ENCODE assay signal across 28 cellular contexts in genomic region chr12:5840900-5841299, GRCh38.
"Had no signal": no experiment of that assay in that cellular context is flagged by ENCODE, and none has a peak within 500 bp of the region (broad histone marks: within the 10 kb centered on the region; RNA-seq: fewer than 3 reads in every experiment).

No MANE protein-coding gene starts in this region.

- H3K36me3 Mint-ChIP-seq: activated naive CD8-positive, alpha-beta T cell treated with anti-CD3 and anti-CD28 coated beads, Interleukin-2, amount 10 ng/mL, durations not matched to agents 7 days and 5 days; natural killer cell treated with Interleukin-12 subunit alpha and Interleukin-12 subunit beta and Interleukin-15 and Interleukin-18, amount 100 ng/mL, for 72 hours had no signal

- H3K4me1 ChIP-seq: esophagus squamous epithelium, gastroesophageal sphincter, heart left ventricle, psoas muscle, right atrium auricular region, upper lobe of left lung had no signal

- H3K27ac Mint-ChIP-seq: activated B cell treated with CpG ODN at 0.5 μM for 24 hours; activated CD4-positive, alpha-beta T cell treated with anti-CD3 and anti-CD28 coated beads for 36 hours; activated naive CD4-positive, alpha-beta T cell treated with anti-CD3 and anti-CD28 coated beads for 36 hours; activated naive CD8-positive, alpha-beta T cell treated with anti-CD3 and anti-CD28 coated beads, Interleukin-2, amount 10 ng/mL, durations not matched to agents 7 days and 5 days; natural killer cell treated with Interleukin-12 subunit alpha and Interleukin-12 subunit beta and Interleukin-15 and Interleukin-18, amount 100 ng/mL, for 72 hours had no signal

- FAIRE-seq: bronchial epithelial cell, TTC549 had no signal

- H3K4me3 Mint-ChIP-seq: activated B cell treated with CpG ODN at 0.5 μM for 24 hours; activated CD4-positive, alpha-beta T cell treated with anti-CD3 and anti-CD28 coated beads for 36 hours; activated naive CD4-positive, alpha-beta T cell treated with anti-CD3 and anti-CD28 coated beads for 36 hours; activated naive CD8-positive, alpha-beta T cell treated with anti-CD3 and anti-CD28 coated beads, Interleukin-2, amount 10 ng/mL, durations not matched to agents 7 days and 5 days; natural killer cell treated with Interleukin-12 subunit alpha and Interleukin-12 subunit beta and Interleukin-15 and Interleukin-18, amount 100 ng/mL, for 72 hours had no signal

- H3K4me3 ChIP-seq: coronary artery, esophagus squamous epithelium, gastroesophageal sphincter, heart left ventricle, ovary, psoas muscle, right atrium auricular region, upper lobe of left lung had no signal

- H3K36me3 ChIP-seq: esophagus squamous epithelium, gastroesophageal sphincter, neutrophil, ovary, right atrium auricular region had no signal

- DNase-seq: activated B cell treated with CpG ODN at 0.5 μM for 24 hours; activated CD4-positive, alpha-beta T cell treated with anti-CD3 and anti-CD28 coated beads for 36 hours; activated CD4-positive, alpha-beta T cell treated with anti-CD3 and anti-CD28 coated beads, Interleukin-2, amount 50 U/mL, for 48 hours; activated effector memory CD4-positive, alpha-beta T cell treated with Interleukin-2 at 50 U/mL for 16 hours; activated naive CD4-positive, alpha-beta T cell treated with anti-CD3 and anti-CD28 coated beads for 36 hours; activated naive CD8-positive, alpha-beta T cell treated with anti-CD3 and anti-CD28 coated beads, Interleukin-2, amount 10 ng/mL, durations not matched to agents 7 days and 5 days; activated T-cell treated with anti-CD3 and anti-CD28 coated beads, Interleukin-2, amount 50 U/mL, for 48 hours; amniotic stem cell; cerebellar nuclear complex; esophagus squamous epithelium; heart left ventricle; kidney glomerular epithelial cell; left ventricle myocardium superior; mammary epithelial cell; midbrain; ovary; psoas muscle; stimulated activated CD4-positive, alpha-beta T cell treated with anti-CD3 and anti-CD28 coated beads, Interleukin-4, amount 100 ng/mL, for 24 hours; stimulated activated naive CD8-positive, alpha-beta T cell treated with anti-CD3 and anti-CD28 coated beads, Interleukin-15, Interleukin-2, amounts not matched to agents 100 U/mL and 50 U/mL, for 24 hours; T-helper 1 cell had no signal

- H3K4me1 Mint-ChIP-seq: activated B cell treated with CpG ODN at 0.5 μM for 24 hours; activated CD4-positive, alpha-beta T cell treated with anti-CD3 and anti-CD28 coated beads for 36 hours; activated naive CD8-positive, alpha-beta T cell treated with anti-CD3 and anti-CD28 coated beads, Interleukin-2, amount 10 ng/mL, durations not matched to agents 7 days and 5 days had no signal

- H3K9me3 Mint-ChIP-seq: activated B cell treated with CpG ODN at 0.5 μM for 24 hours; activated naive CD4-positive, alpha-beta T cell treated with anti-CD3 and anti-CD28 coated beads for 36 hours; activated naive CD8-positive, alpha-beta T cell treated with anti-CD3 and anti-CD28 coated beads, Interleukin-2, amount 10 ng/mL, durations not matched to agents 7 days and 5 days; natural killer cell treated with Interleukin-12 subunit alpha and Interleukin-12 subunit beta and Interleukin-15 and Interleukin-18, amount 100 ng/mL, for 72 hours had no signal

- ATAC-seq: activated CD4-positive, alpha-beta T cell treated with anti-CD3 and anti-CD28 coated beads for 36 hours; gastroesophageal sphincter; heart left ventricle; left ventricle myocardium superior; natural killer cell treated with Interleukin-12 subunit alpha and Interleukin-12 subunit beta and Interleukin-15 and Interleukin-18, amount 100 ng/mL, for 72 hours; psoas muscle; stimulated activated naive CD8-positive, alpha-beta T cell treated with anti-CD3 and anti-CD28 coated beads, Interleukin-15, Interleukin-2, amounts not matched to agents 100 U/mL and 50 U/mL, for 24 hours had no signal

- H3K27me3 Mint-ChIP-seq: activated naive CD8-positive, alpha-beta T cell treated with anti-CD3 and anti-CD28 coated beads, Interleukin-2, amount 10 ng/mL, durations not matched to agents 7 days and 5 days had no signal

- H3K9me3 ChIP-seq: esophagus squamous epithelium, gastroesophageal sphincter, heart left ventricle, neutrophil, ovary, psoas muscle, right atrium auricular region, upper lobe of left lung had no signal

- H3K27ac ChIP-seq: coronary artery, esophagus squamous epithelium, gastroesophageal sphincter, heart left ventricle, neutrophil, ovary, psoas muscle, right atrium auricular region, upper lobe of left lung had no signal

- H3K27me3 ChIP-seq: heart left ventricle, neutrophil, ovary, right atrium auricular region, upper lobe of left lung had no signal
